19 cellular contexts compared by ENCODE assay signal in the genomic region with DNA sequence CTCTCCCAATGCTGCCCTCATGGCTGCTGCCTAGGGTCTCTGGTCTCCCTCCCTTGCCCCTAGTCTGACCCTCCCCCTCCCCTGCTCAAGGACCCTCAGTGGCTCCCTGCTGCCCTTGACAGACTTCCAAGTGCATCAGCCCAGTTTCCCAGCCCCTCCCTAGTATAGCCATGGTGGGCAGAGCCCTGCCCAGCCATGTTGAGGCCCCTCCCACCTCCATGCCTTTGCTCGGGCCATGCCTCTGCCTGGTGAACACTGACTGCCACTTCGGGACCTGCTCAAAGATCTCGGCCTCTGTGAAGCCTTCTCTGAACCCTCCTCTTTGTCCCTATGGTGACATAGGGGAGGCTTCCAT.
A peak's percentile ranks its signal among the peaks of the same experiment; 100 is the strongest.
DNase-seq lines count a peak whose midpoint lies in the region; ATAC-seq and TF ChIP-seq lines count a peak whose summit lies in the region.
"Had no signal": no experiment of that assay in that cellular context is flagged by ENCODE, and none has a peak within 500 bp of the region (broad histone marks: within the 10 kb centered on the region; RNA-seq: fewer than 3 reads in every experiment).

No MANE protein-coding gene starts in this region.

- no peak for TF ChIP-seq EP300 in suprapubic skin (IDR thresholded peaks at IDR 0.05)

- H3K27me3 ChIP-seq in suprapubic skin: peaks cover 28% of the 10 kb centered on the region
- H3K27me3 ChIP-seq: MG63 had no signal

- ATAC-seq in HG02973 (IDR thresholded peaks at IDR 0.05; ENCODE audit: unreplicated experiment) (no peak), GM19452 (IDR thresholded peaks at IDR 0.05; ENCODE audit: unreplicated experiment) (no peak)

- in situ Hi-C loops in GM13977 (cut with MboI; ENCODE audit: low pct_unique_long_range_greater_than_20kb, low sequenced_read_pairs, unreplicated experiment): no loop called here

- WGBS in suprapubic skin: 84% methylated on average over 3 of the region's 3 CpGs

- no peaks in the 10 kb centered on the region for H3K9me3 ChIP-seq in suprapubic skin
- H3K9me3 ChIP-seq: MG63 had no signal

- H3K27ac ChIP-seq in coronary artery: no peak overlapping the region
- H3K27ac ChIP-seq in suprapubic skin: no peak overlapping the region
- H3K27ac ChIP-seq: HL-60, PC-9, RWPE1 had no signal

- no peaks in the 10 kb centered on the region for H3K36me3 ChIP-seq in suprapubic skin
- H3K36me3 ChIP-seq: MG63 had no signal

- no peaks in the 10 kb centered on the region for H3K4me1 ChIP-seq in suprapubic skin

- H3K4me3 ChIP-seq in coronary artery: no peak overlapping the region
- H3K4me3 ChIP-seq in suprapubic skin: no peak overlapping the region
- H3K4me3 ChIP-seq: MG63, PC-9 had no signal

- TF ChIP-seq CTCF in GM13977 (IDR thresholded peaks at IDR 0.05; ENCODE audit: extremely low read depth, insufficient read depth, missing control alignments): no peak
- TF ChIP-seq CTCF in coronary artery (IDR thresholded peaks at IDR 0.05): no peak
- no peak for TF ChIP-seq CTCF in suprapubic skin (IDR thresholded peaks at IDR 0.05)

- no peak for TF ChIP-seq POLR2A in suprapubic skin (IDR thresholded peaks at IDR 0.05)

- DNase-seq in D341Med (ENCODE audit: low spot score) (peak; percentile 9), GM13977 (ENCODE audit: low spot score) (peak; percentile 5), coronary artery (ENCODE audit: low spot score) (peak; percentile 62), suprapubic skin (ENCODE audit: low spot score in 2 of 2) (peak; percentile 20 to 49), HUDEP-2 (lab: John Stamatoyannopoulos, UW; ENCODE audit: unreplicated experiment in 76 of 76) (no peak)
- DNase-seq: C1 segment of cervical spinal cord, DMS79, Kasumi-1, MG63, NCI-H1048, NCI-H1436 treated with DMSO at 0.1 percent for 48 hours, NCI-H2029, NCI-H345, NCI-H526, PC-9 had no signal

Comparison
In these comparisons a context has a peak if more than half of its experiments do, and no peak if none do; other contexts are left out.
1. DNase-seq: peak in D341Med (single experiment), GM13977 (single experiment), coronary artery (single experiment) and suprapubic skin (2 of 2); none in HUDEP-2 (0 of 76).